Comparison of ENCODE assay signal across 32 cellular contexts in the genomic region with DNA sequence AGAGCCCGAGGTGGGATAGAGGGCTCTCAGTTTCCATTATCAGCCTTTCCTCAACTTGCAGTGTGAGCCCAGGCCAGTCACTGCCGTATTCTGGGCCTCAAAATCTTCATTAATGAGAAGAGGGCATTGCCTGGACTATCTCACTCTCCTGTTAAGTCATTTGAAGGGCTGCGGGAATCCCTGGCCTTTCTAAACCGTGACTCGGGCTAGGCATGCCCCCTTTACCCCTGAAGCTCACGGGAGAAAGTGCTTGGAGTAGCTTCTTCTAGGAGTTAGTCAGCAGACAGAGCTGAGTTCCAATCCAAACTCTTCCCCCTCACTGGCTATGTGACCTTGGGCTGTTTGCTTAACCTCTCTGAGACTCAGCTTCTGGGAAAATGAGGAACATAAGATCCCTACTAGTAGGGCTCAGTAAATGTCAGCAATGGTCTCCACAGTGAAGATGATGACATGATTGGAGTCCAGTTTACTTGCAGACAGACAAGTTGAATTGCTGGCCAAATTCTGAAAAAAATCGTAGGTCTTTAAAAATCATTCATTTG. TPM values are rescaled to one million over a fixed set of nuclear protein-coding genes. Genes with fewer than 3 reads are reported as not detected.
DNase-seq lines count a peak whose midpoint lies in the region; ATAC-seq and TF ChIP-seq lines count a peak whose summit lies in the region.
"Had no signal": no experiment of that assay in that cellular context is flagged by ENCODE, and none has a peak within 500 bp of the region (broad histone marks: within the 10 kb centered on the region; RNA-seq: fewer than 3 reads in every experiment).

No MANE protein-coding gene starts in this region.

- no peak for TF ChIP-seq POLR2A in HCT116 (IDR thresholded peaks at IDR 0.05; ENCODE audit: borderline replicate concordance, extremely low read depth, insufficient read depth, insufficient read length)

- no peak overlapping the region for H3K4me3 Mint-ChIP-seq in CD4-positive, alpha-beta T cell
- no peak overlapping the region for H3K4me3 Mint-ChIP-seq in endodermal cell
- H3K4me3 Mint-ChIP-seq: activated CD8-positive, alpha-beta T cell treated with anti-CD3 and anti-CD28 coated beads for 36 hours; activated naive CD4-positive, alpha-beta T cell treated with anti-CD3 and anti-CD28 coated beads for 36 hours had no signal

- 91 to 95% methylated on average over 7 of the region's 7 CpGs for whole genome bisulfite sequencing in endodermal cell (ENCODE audit: insufficient coverage in 1 of 2, insufficient read length in 1 of 2), 2 experiments

- CTCF ChIA-PET in CD4-positive, alpha-beta T cell (lab: Charles Lee) = interaction anchor here (1.1 kb wide), 1 partner anchor 79 kb away, joined by 3 read pairs; no protein-coding TSS in a partner anchor
- CTCF ChIA-PET in HCT116 (lab: Charles Lee) = no interaction called here

- H3K4me1 Mint-ChIP-seq in CD4-positive, alpha-beta T cell (ENCODE audit: low read depth) = peaks cover 35% of the 10 kb centered on the region
- H3K4me1 Mint-ChIP-seq in endodermal cell = peaks cover 14% of the 10 kb centered on the region

- H3K27me3 ChIP-seq in CD4-positive, alpha-beta T cell (ENCODE audit: control insufficient read depth, insufficient read depth, low read length) = peaks cover 4% of the 10 kb centered on the region
- H3K27me3 ChIP-seq in HCT116 (ENCODE audit: insufficient read depth, low read length) = no peaks in the 10 kb centered on the region
- H3K27me3 ChIP-seq in endodermal cell (ENCODE audit: control insufficient read depth, insufficient read depth, low read length, poor library complexity, severe bottlenecking) = no peaks in the 10 kb centered on the region
- H3K27me3 ChIP-seq: breast epithelium, transverse colon had no signal

- TF ChIP-seq RAD21 in HCT116 (IDR thresholded peaks at IDR 0.05; ENCODE audit: low read depth) = no peak

- H4K20me1 ChIP-seq in HCT116 (ENCODE audit: insufficient read depth) = no peaks in the 10 kb centered on the region

- no peaks in the 10 kb centered on the region for H3K79me2 ChIP-seq in HCT116 (ENCODE audit: insufficient read depth, low read length)

- H3K27ac Mint-ChIP-seq in CD4-positive, alpha-beta T cell = peak overlapping the region; percentile 9
- no peak overlapping the region for H3K27ac Mint-ChIP-seq in endodermal cell
- H3K27ac Mint-ChIP-seq: activated CD8-positive, alpha-beta T cell treated with anti-CD3 and anti-CD28 coated beads for 36 hours; activated naive CD4-positive, alpha-beta T cell treated with anti-CD3 and anti-CD28 coated beads for 36 hours; activated T-helper 1 cell treated with anti-CD3 and anti-CD28 coated beads, Interleukin-12 subunit alpha, Interleukin-12 subunit beta, Interleukin-2, Interleukin-4 antibody, amounts not matched to agents 30 ng/mL and 10 ng/mL and 1 ng/mL, durations not matched to agents 14 hours and 24 hours and 36 hours had no signal

- no peak overlapping the region for H3K9ac ChIP-seq in HCT116 (ENCODE audit: low read length)
- H3K9ac ChIP-seq in endodermal cell (ENCODE audit: extremely low read depth, low read length, poor library complexity, severe bottlenecking) = no peak overlapping the region
- H3K9ac ChIP-seq: SK-N-SH had no signal

- no peak overlapping the region for H2AFZ ChIP-seq in HCT116 (ENCODE audit: low read depth, low read length, poor library complexity, severe bottlenecking)
- H2AFZ ChIP-seq: PC-9 had no signal

- H3K9me3 Mint-ChIP-seq in CD4-positive, alpha-beta T cell = no peaks in the 10 kb centered on the region
- H3K9me3 Mint-ChIP-seq in endodermal cell = no peaks in the 10 kb centered on the region
- H3K9me3 Mint-ChIP-seq: activated CD8-positive, alpha-beta T cell treated with anti-CD3 and anti-CD28 coated beads for 36 hours; activated naive CD4-positive, alpha-beta T cell treated with anti-CD3 and anti-CD28 coated beads for 36 hours; activated T-helper 1 cell treated with anti-CD3 and anti-CD28 coated beads, Interleukin-12 subunit alpha, Interleukin-12 subunit beta, Interleukin-2, Interleukin-4 antibody, amounts not matched to agents 30 ng/mL and 10 ng/mL and 1 ng/mL, durations not matched to agents 14 hours and 24 hours and 36 hours; T-helper 1 cell treated with Interleukin-12 subunit alpha and Interleukin-12 subunit beta and Interleukin-4 antibody, amounts not matched to agents 30 μg/mL and 1 μg/mL, for 36 hours had no signal

- H3K36me3 Mint-ChIP-seq in CD4-positive, alpha-beta T cell (ENCODE audit: low read depth) = no peaks in the 10 kb centered on the region
- H3K36me3 Mint-ChIP-seq in endodermal cell (ENCODE audit: low read depth) = peaks cover 7% of the 10 kb centered on the region

- no peak for TF ChIP-seq CTCF in CD4-positive, alpha-beta T cell (IDR thresholded peaks at IDR 0.05)
- TF ChIP-seq CTCF in HCT116 (IDR thresholded peaks at IDR 0.05 in 2 of 3, conservative IDR thresholded peaks at IDR 0.05 in 1 of 3; ENCODE audit: borderline replicate concordance in 1 of 3, insufficient read depth in 1 of 3, low read depth in 2 of 3, low read length in 2 of 3) (no peak), endodermal cell (conservative IDR thresholded peaks at IDR 0.05) (no peak)

- H3K4me1 ChIP-seq in HCT116 (ENCODE audit: control insufficient read depth in 1 of 2, insufficient read depth in 2 of 2, low read length in 2 of 2) (peaks cover 5 to 36% of the 10 kb centered on the region in 2 experiments), endodermal cell (ENCODE audit: control insufficient read depth, insufficient read depth, low read length) (peaks cover 3% of the 10 kb centered on the region)
- H3K4me1 ChIP-seq: breast epithelium, prostate gland had no signal

- intact Hi-C loops in CD4-positive, alpha-beta T cell (cut with DNase I, micrococcal nuclease) = loop anchor here in 1 of 2 experiments (10.0 kb wide), 1 partner anchor 363 kb away; a partner anchor contains a TSS
- intact Hi-C loops in HCT116 (cut with micrococcal nuclease) (no loop called here), sciatic nerve (cut with DNase I) (no loop called here)

- H3K9me2 ChIP-seq in HCT116 (ENCODE audit: insufficient read depth) = no peaks in the 10 kb centered on the region
- H3K9me2 ChIP-seq: SK-N-SH had no signal

- ATAC-seq in CD4-positive, alpha-beta T cell (ENCODE audit: poor library complexity) = no peak
- ATAC-seq in HCT116 (no peak), sciatic nerve (peak; percentile 12), HG03432 (IDR thresholded peaks at IDR 0.05; ENCODE audit: unreplicated experiment) (no peak), HG02970 (IDR thresholded peaks at IDR 0.05; ENCODE audit: low FRiP score, unreplicated experiment) (no peak)
- ATAC-seq: activated CD8-positive, alpha-beta T cell treated with anti-CD3 and anti-CD28 coated beads for 36 hours; K562; left ventricle myocardium superior had no signal

- no peak overlapping the region for H3K27ac ChIP-seq in CD4-positive, alpha-beta T cell (ENCODE audit: low read depth, low read length)
- H3K27ac ChIP-seq in HCT116 (ENCODE audit: low read depth, low read length) (no peak overlapping the region), endodermal cell (ENCODE audit: low read depth, low read length) (no peak overlapping the region)
- H3K27ac ChIP-seq: PC-9, prostate gland had no signal

- POLR2A ChIA-PET in CD4-positive, alpha-beta T cell (lab: Charles Lee) = interaction anchor here (2.9 kb wide), 1 partner anchor 10 kb away, joined by 17 read pairs; a partner anchor contains a TSS
- POLR2A ChIA-PET in HCT116 (lab: Charles Lee) = interaction anchor here (1.3 kb wide), 1 partner anchor 10 kb away, joined by 3 read pairs; no protein-coding TSS in a partner anchor

- H3K9me3 ChIP-seq in CD4-positive, alpha-beta T cell (ENCODE audit: control insufficient read depth, low read length) = no peaks in the 10 kb centered on the region
- H3K9me3 ChIP-seq in HCT116 (ENCODE audit: control insufficient read depth in 1 of 2, insufficient read depth in 1 of 2, low read depth in 1 of 2, low read length in 2 of 2) = no peaks in the 10 kb centered on the region
- H3K9me3 ChIP-seq in endodermal cell (ENCODE audit: control insufficient read depth, low read length) = no peaks in the 10 kb centered on the region
- H3K9me3 ChIP-seq: breast epithelium, prostate gland, SK-N-SH, transverse colon had no signal

- no peaks in the 10 kb centered on the region for H3K27me3 Mint-ChIP-seq in CD4-positive, alpha-beta T cell
- no peaks in the 10 kb centered on the region for H3K27me3 Mint-ChIP-seq in endodermal cell (ENCODE audit: insufficient read depth)
- H3K27me3 Mint-ChIP-seq: activated CD8-positive, alpha-beta T cell treated with anti-CD3 and anti-CD28 coated beads for 36 hours had no signal

- no peak for DNase-seq in CD4-positive, alpha-beta T cell
- no peak for DNase-seq in HCT116 (ENCODE audit: low read depth, low spot score)
- DNase-seq in endodermal cell = peak; percentile 32
- DNase-seq in sciatic nerve (ENCODE audit: low spot score) = no peak
- no peak for DNase-seq in dedifferentiated amniotic fluid mesenchymal stem cell (ENCODE audit: extremely low spot score)
- DNase-seq: activated CD4-positive, CD25-positive, alpha-beta regulatory T cell treated with anti-CD3 and anti-CD28 coated beads, Interleukin-2, amount 50 U/mL, for 72 hours; activated CD8-positive, alpha-beta memory T cell treated with anti-CD3 and anti-CD28 coated beads, Interleukin-2, amount 50 U/mL, for 48 hours; activated CD8-positive, alpha-beta T cell treated with anti-CD3 and anti-CD28 coated beads for 36 hours; activated naive CD4-positive, alpha-beta T cell treated with anti-CD3 and anti-CD28 coated beads for 36 hours; amygdala; C1 segment of cervical spinal cord; DND-41; effector memory CD4-positive, alpha-beta T cell; glutamatergic neuron; left ventricle myocardium superior; NCI-H2081; NCI-H2227 treated with DMSO at 0.1 percent for 48 hours; NCI-H526 treated with DMSO at 0.1 percent for 48 hours; NK-92 treated with Interleukin-12 subunit alpha and Interleukin-12 subunit beta, amount 100 ng/mL, for 24 hours; PC-9; SK-N-SH; stimulated activated CD4-positive, alpha-beta T cell treated with anti-CD3 and anti-CD28 coated beads, Interleukin-4, amount 100 ng/mL, for 24 hours; transverse colon had no signal

- H3K4me3 ChIP-seq in HCT116 (replicated peaks in 1 of 2; ENCODE audit: low read depth in 1 of 2, low read length in 2 of 2) (no peak overlapping the region), endodermal cell (ENCODE audit: low read length) (no peak overlapping the region)
- H3K4me3 ChIP-seq: breast epithelium, K562, PC-9, prostate gland, transverse colon had no signal

- peak overlapping the region; percentile 36 for H3K4me2 ChIP-seq in HCT116 (ENCODE audit: low read length)
- H3K4me2 ChIP-seq: PC-9, SK-N-SH had no signal

- H3K36me3 ChIP-seq in HCT116 (ENCODE audit: control insufficient read depth in 1 of 2, insufficient read depth in 2 of 2, low read length in 2 of 2) (no peaks in the 10 kb centered on the region), endodermal cell (ENCODE audit: control insufficient read depth, insufficient read depth, low read length) (no peaks in the 10 kb centered on the region)
- H3K36me3 ChIP-seq: breast epithelium, prostate gland, transverse colon had no signal

- BruUV-seq in HCT116 (replicated peaks; lab: Mats Ljungman, UMichigan) = no TSS peak

- RAD21 ChIA-PET in HCT116 (lab: Charles Lee; ENCODE audit: low non-redundant PET in 1 of 2, low total read pairs in 2 of 2, uncharacterized antibody in 2 of 2, unreplicated experiment in 2 of 2) = interaction anchor here in 1 of 2 experiments (0.7 kb wide), 1 partner anchor 1376 kb away, joined by 3 read pairs; no protein-coding TSS in a partner anchor

RNA-seq across cellular contexts. Expression of a gene that starts 5.7 kb away (rescaled TPM):
- total RNA-seq in CD4-positive, alpha-beta T cell = under 1 TPM; 0.66 to 0.73 TPM
- total RNA-seq in HCT116 (2021; ENCODE audit: unreplicated experiment) = 20.0 TPM
- 22.5 and 31.2 TPM in 2 replicates for polyA plus RNA-seq in HCT116 (2012)
- 10 to 100 TPM; 37.7 to 42.8 TPM for total RNA-seq in endodermal cell
- 28.5 TPM for polyA plus RNA-seq in endodermal cell (2013, experiment 1 of 2)
- 25.0 TPM for polyA plus RNA-seq in endodermal cell (2013, experiment 2 of 2)
- total RNA-seq in sciatic nerve = 19.8 TPM

RNA-seq across cellular contexts. Expression of a gene that starts 10.1 kb away (rescaled TPM):
- total RNA-seq in CD4-positive, alpha-beta T cell = 10 to 100 TPM; 15.2 to 17.3 TPM
- total RNA-seq in HCT116 (2021; ENCODE audit: unreplicated experiment) = 15.3 TPM
- 12.2 and 14.8 TPM in 2 replicates for polyA plus RNA-seq in HCT116 (2012)
- total RNA-seq in endodermal cell = 10 to 100 TPM; 33.3 to 53.4 TPM
- 29.3 TPM for polyA plus RNA-seq in endodermal cell (2013, experiment 1 of 2)
- 25.5 TPM for polyA plus RNA-seq in endodermal cell (2013, experiment 2 of 2)
- 28.2 TPM for total RNA-seq in sciatic nerve

RNA-seq across cellular contexts. Expression of a gene that starts 18.8 kb away (rescaled TPM):
- total RNA-seq in CD4-positive, alpha-beta T cell = not detected
- 0.52 TPM for total RNA-seq in HCT116 (2021; ENCODE audit: unreplicated experiment)
- polyA plus RNA-seq in HCT116 (2012) = 0.16 and 0.39 TPM in 2 replicates
- 10 to 100 TPM; 11.1 to 36.8 TPM for total RNA-seq in endodermal cell
- polyA plus RNA-seq in endodermal cell (2013, experiment 1 of 2) = 20.4 TPM
- 18.1 TPM for polyA plus RNA-seq in endodermal cell (2013, experiment 2 of 2)
- 115 TPM for total RNA-seq in sciatic nerve
- total RNA-seq: activated naive CD4-positive, alpha-beta T cell treated with anti-CD3 and anti-CD28 coated beads for 36 hours; activated T-helper 1 cell treated with anti-CD3 and anti-CD28 coated beads, Interleukin-12 subunit alpha, Interleukin-12 subunit beta, Interleukin-2, Interleukin-4 antibody, amounts not matched to agents 30 ng/mL and 10 ng/mL and 1 ng/mL, durations not matched to agents 14 hours and 24 hours and 36 hours; HT-29; M059J; PC-9 had no signal

RNA-seq across cellular contexts. Expression of a gene that starts 42.8 kb away (rescaled TPM):
- 1 to 10 TPM; 1.4 to 1.5 TPM for total RNA-seq in CD4-positive, alpha-beta T cell
- total RNA-seq in HCT116 (2021; ENCODE audit: unreplicated experiment) (0.98 TPM), endodermal cell (1 to 10 TPM; 1.1 to 1.9 TPM), sciatic nerve (3.9 TPM)
- polyA plus RNA-seq in HCT116 (2012) = 0.81 and 1.2 TPM in 2 replicates
- 1.4 TPM for polyA plus RNA-seq in endodermal cell (2013, experiment 1 of 2)
- 1.1 TPM for polyA plus RNA-seq in endodermal cell (2013, experiment 2 of 2)
- total RNA-seq: activated T-helper 1 cell treated with anti-CD3 and anti-CD28 coated beads, Interleukin-12 subunit alpha, Interleukin-12 subunit beta, Interleukin-2, Interleukin-4 antibody, amounts not matched to agents 30 ng/mL and 10 ng/mL and 1 ng/mL, durations not matched to agents 14 hours and 24 hours and 36 hours; HT-29 had no signal
- polyA plus RNA-seq: K562 had no signal

Comparison
In these comparisons a context has a peak if more than half of its experiments do, and no peak if none do; other contexts are left out.
1. RNA of a gene that starts 5.7 kb away (total RNA-seq): 37.7 to 42.8 TPM in endodermal cell, 20.0 TPM in HCT116 (single experiment) and 19.8 TPM in sciatic nerve (single experiment); 0.66 to 0.73 TPM in CD4-positive, alpha-beta T cell; every median in the first group is over 10 times any median in the second.